Comparison of ENCODE assay signal across 24 cellular contexts in genomic region chr5:420632-421286, GRCh38. TPM values are rescaled to one million over a fixed set of nuclear protein-coding genes. Genes with fewer than 3 reads are reported as not detected.
DNase-seq lines count a peak whose midpoint lies in the region; ATAC-seq and TF ChIP-seq lines count a peak whose summit lies in the region.
"Had no signal": no experiment of that assay in that cellular context is flagged by ENCODE, and none has a peak within 500 bp of the region (broad histone marks: within the 10 kb centered on the region; RNA-seq: fewer than 3 reads in every experiment).

No MANE protein-coding gene starts in this region.

- no peak for TF ChIP-seq RAD21 in IMR-90 (IDR thresholded peaks at IDR 0.05; ENCODE audit: low read length)

- H3K4me1 ChIP-seq in IMR-90 (ENCODE audit: control insufficient read depth, insufficient read depth, low read length) (peaks cover 12% of the 10 kb centered on the region), endodermal cell (ENCODE audit: control insufficient read depth, insufficient read depth, low read length) (peaks cover 4% of the 10 kb centered on the region), sigmoid colon (peaks cover 0 to 4% (median 0%) of the 10 kb centered on the region in 4 donors)
- H3K4me1 ChIP-seq: HAP-1 had no signal

- no peak overlapping the region for H4K91ac ChIP-seq in IMR-90 (ENCODE audit: insufficient read depth, low read depth, low read length)

- dilution Hi-C loops in IMR-90 (cut with HindIII; ENCODE audit: low sequenced_read_pairs, unreplicated experiment) = no loop called here

- H2BK120ac ChIP-seq in IMR-90 (ENCODE audit: low read depth, low read length) = no peak overlapping the region

- H3K9ac ChIP-seq in IMR-90 (ENCODE audit: low read depth, low read length) (no peak overlapping the region), endodermal cell (ENCODE audit: extremely low read depth, low read length, poor library complexity, severe bottlenecking) (no peak overlapping the region)
- H3K9ac ChIP-seq: KMS-11 had no signal

- intact Hi-C loops in IMR-90 (cut with micrococcal nuclease) (no loop called here), sigmoid colon (cut with DNase I) (no loop called here)

- WGBS in IMR-90 (ENCODE audit: extremely low coverage in 2 of 2, insufficient read length in 1 of 2), 2 experiments = 98% methylated on average over 35 of the region's 52 CpGs; no CpG with 5 or more reads in 1 of the 2 experiments
- WGBS in endodermal cell (ENCODE audit: insufficient coverage in 1 of 2, insufficient read length in 1 of 2), 2 experiments = 93 to 96% methylated on average over 36 to 52 of the region's 52 CpGs
- WGBS in sigmoid colon, 2 donors = 91 to 93% methylated on average over 52 of the region's 52 CpGs

- H2AK9ac ChIP-seq in IMR-90 (replicated peaks; ENCODE audit: low read depth, low read length, poor library complexity) = no peak overlapping the region

- peaks cover 7 to 68% of the 10 kb centered on the region in 2 experiments for H3K79me1 ChIP-seq in IMR-90 (ENCODE audit: low read depth in 1 of 2, low read length in 2 of 2)

- no peak overlapping the region for H3K27ac Mint-ChIP-seq in endodermal cell
- no peak overlapping the region for H3K27ac Mint-ChIP-seq in activated CD4-positive, alpha-beta memory T cell treated with anti-CD3 and anti-CD28 coated beads, Interleukin-2, amount 10 ng/mL, durations not matched to agents 7 days and 5 days
- H3K27ac Mint-ChIP-seq: activated naive CD4-positive, alpha-beta T cell treated with anti-CD3 and anti-CD28 coated beads, Interleukin-2, amount 50 U/mL, for 24 hours; naive B cell; T-helper 2 cell treated with Interferon-gamma antibody and Interleukin-4, amounts not matched to agents 5 μg/mL and 100 μg/mL, for 36 hours had no signal

- H3K4me3 ChIP-seq in H7 (ENCODE audit: insufficient read depth, low read depth, low read length) (no peak overlapping the region), IMR-90 (ENCODE audit: insufficient read depth, low read depth, low read length) (no peak overlapping the region), endodermal cell (ENCODE audit: low read length) (no peak overlapping the region), sigmoid colon (no peak overlapping the region)
- H3K4me3 ChIP-seq: esophagus squamous epithelium, HAP-1, vagina had no signal

- DNase-seq in H7 (peak; percentile 64), IMR-90 (no peak), endodermal cell (peak; percentile 36), sigmoid colon (peak; percentile 61), AG08395 (ENCODE audit: low spot score) (no peak), SW480 (ENCODE audit: low spot score) (no peak)
- DNase-seq in activated CD4-positive, alpha-beta memory T cell treated with anti-CD3 and anti-CD28 coated beads, Interleukin-2, amount 10 ng/mL, durations not matched to agents 7 days and 5 days = no peak
- no peak for DNase-seq in activated naive CD4-positive, alpha-beta T cell (lab: John Stamatoyannopoulos, UW)
- DNase-seq: activated CD4-positive, alpha-beta T cell treated with anti-CD3 and anti-CD28 coated beads for 48 hours; C1 segment of cervical spinal cord; COR-L47; esophagus squamous epithelium; MM.1S; naive B cell; NCI-H1417; NCI-H2081 treated with DMSO at 0.1 percent for 48 hours; NCI-H345; NCI-H82; RPMI8226 had no signal

- BruUV-seq in IMR-90 (replicated peaks; lab: Mats Ljungman, UMichigan) = no TSS peak

- no peak overlapping the region for H2BK15ac ChIP-seq in IMR-90 (ENCODE audit: low read depth, low read length)

- H4K5ac ChIP-seq in IMR-90 (ENCODE audit: low read depth, low read length) = no peak overlapping the region

- H2BK20ac ChIP-seq in IMR-90 (ENCODE audit: low read depth, low read length) = no peak overlapping the region

- H3K14ac ChIP-seq in IMR-90 (replicated peaks; ENCODE audit: low read depth, low read length) = no peak overlapping the region

- H3K56ac ChIP-seq in IMR-90 (ENCODE audit: extremely low read depth, insufficient read depth, low read length) = no peak overlapping the region

- peak overlapping the region; percentile 73 for H2AK5ac ChIP-seq in IMR-90 (ENCODE audit: low read depth, low read length)

- TF ChIP-seq CTCF in IMR-90 (conservative IDR thresholded peaks at IDR 0.05; ENCODE audit: low read depth, low read length) (no peak), endodermal cell (conservative IDR thresholded peaks at IDR 0.05) (no peak), sigmoid colon (IDR thresholded peaks at IDR 0.05) (no peak)

- H3K36me3 ChIP-seq in H7 (replicated peaks; ENCODE audit: control insufficient read depth, insufficient read depth, low read length) = no peaks in the 10 kb centered on the region
- peaks cover 59% of the 10 kb centered on the region for H3K36me3 ChIP-seq in IMR-90 (ENCODE audit: control insufficient read depth, insufficient read depth, low read length)
- H3K36me3 ChIP-seq in endodermal cell (ENCODE audit: control insufficient read depth, insufficient read depth, low read length) = no peaks in the 10 kb centered on the region
- H3K36me3 ChIP-seq in sigmoid colon = no peaks in the 10 kb centered on the region
- H3K36me3 ChIP-seq: esophagus squamous epithelium, HAP-1, vagina had no signal

- H3K4me2 ChIP-seq in IMR-90 (ENCODE audit: low read depth, low read length) = no peak overlapping the region
- H3K4me2 ChIP-seq: KMS-11 had no signal

- no peaks in the 10 kb centered on the region; the same call in 1 of the 2 replicates for H4K20me1 ChIP-seq in IMR-90 (ENCODE audit: insufficient read depth, low read length)

- no peak for TF ChIP-seq EP300 in sigmoid colon (IDR thresholded peaks at IDR 0.05)

- POLR2A ChIA-PET in IMR-90 (lab: Charles Lee; ENCODE audit: unreplicated experiment) = no interaction called here
- POLR2A ChIA-PET in activated CD4-positive, alpha-beta memory T cell treated with anti-CD3 and anti-CD28 coated beads, Interleukin-2, amount 10 ng/mL, durations not matched to agents 7 days and 5 days (lab: Charles Lee) = interaction anchor here (1.4 kb wide), 1 partner anchor 48 kb away, joined by 4 read pairs; no protein-coding TSS in a partner anchor

- H3K27ac ChIP-seq in IMR-90 (ENCODE audit: insufficient read depth, low read length) (no peak overlapping the region), endodermal cell (ENCODE audit: low read depth, low read length) (no peak overlapping the region), sigmoid colon (no peak overlapping the region)
- H3K27ac ChIP-seq: esophagus squamous epithelium, KMS-11, vagina had no signal

- H3K9me3 ChIP-seq in IMR-90 (ENCODE audit: control insufficient read depth, insufficient read depth, low read length) (no peaks in the 10 kb centered on the region), endodermal cell (ENCODE audit: control insufficient read depth, low read length) (no peaks in the 10 kb centered on the region), sigmoid colon (no peaks in the 10 kb centered on the region)
- H3K9me3 ChIP-seq: esophagus squamous epithelium, HAP-1, vagina had no signal

- no peaks in the 10 kb centered on the region; the same call in 1 of the 2 replicates for H3K27me3 ChIP-seq in H7 (ENCODE audit: control insufficient read depth, insufficient read depth, low read length)
- no peaks in the 10 kb centered on the region for H3K27me3 ChIP-seq in IMR-90 (ENCODE audit: control insufficient read depth, insufficient read depth, low read length)
- H3K27me3 ChIP-seq in endodermal cell (ENCODE audit: control insufficient read depth, insufficient read depth, low read length, poor library complexity, severe bottlenecking) = no peaks in the 10 kb centered on the region
- H3K27me3 ChIP-seq in sigmoid colon = peaks cover 0 to 2% (median 0%) of the 10 kb centered on the region in 3 donors
- H3K27me3 ChIP-seq: esophagus squamous epithelium, vagina had no signal

- H3K9me3 Mint-ChIP-seq in endodermal cell = no peaks in the 10 kb centered on the region
- no peaks in the 10 kb centered on the region for H3K9me3 Mint-ChIP-seq in activated CD4-positive, alpha-beta memory T cell treated with anti-CD3 and anti-CD28 coated beads, Interleukin-2, amount 10 ng/mL, durations not matched to agents 7 days and 5 days
- H3K9me3 Mint-ChIP-seq: activated naive CD4-positive, alpha-beta T cell treated with anti-CD3 and anti-CD28 coated beads, Interleukin-2, amount 50 U/mL, for 24 hours; naive B cell; T-helper 2 cell treated with Interferon-gamma antibody and Interleukin-4, amounts not matched to agents 5 μg/mL and 100 μg/mL, for 36 hours had no signal

- H3K23ac ChIP-seq in IMR-90 (ENCODE audit: low read depth, low read length) = no peak overlapping the region

- no peak overlapping the region for H4K8ac ChIP-seq in IMR-90 (ENCODE audit: low read depth in 2 of 2, low read length in 2 of 2)

- peak overlapping the region; percentile 34; the same call in 1 of the 2 replicates for H3K4ac ChIP-seq in IMR-90 (ENCODE audit: low read depth, low read length)

- no peak for ATAC-seq in IMR-90 (ENCODE audit: low read depth)

- H3K9me1 ChIP-seq in IMR-90 (ENCODE audit: insufficient read depth, low read length) = peaks cover 7% of the 10 kb centered on the region

- no peak overlapping the region for H2AFZ ChIP-seq in IMR-90 (replicated peaks; ENCODE audit: low read length, poor library complexity)

- H3K4me3 Mint-ChIP-seq in endodermal cell = no peak overlapping the region
- H3K4me3 Mint-ChIP-seq in activated CD4-positive, alpha-beta memory T cell treated with anti-CD3 and anti-CD28 coated beads, Interleukin-2, amount 10 ng/mL, durations not matched to agents 7 days and 5 days = no peak overlapping the region
- H3K4me3 Mint-ChIP-seq: activated naive CD4-positive, alpha-beta T cell treated with anti-CD3 and anti-CD28 coated beads, Interleukin-2, amount 50 U/mL, for 24 hours; naive B cell; T-helper 2 cell treated with Interferon-gamma antibody and Interleukin-4, amounts not matched to agents 5 μg/mL and 100 μg/mL, for 36 hours had no signal

- peaks cover 2% of the 10 kb centered on the region for H3K4me1 Mint-ChIP-seq in endodermal cell
- H3K4me1 Mint-ChIP-seq in activated CD4-positive, alpha-beta memory T cell treated with anti-CD3 and anti-CD28 coated beads, Interleukin-2, amount 10 ng/mL, durations not matched to agents 7 days and 5 days = peaks cover 22% of the 10 kb centered on the region
- H3K4me1 Mint-ChIP-seq: activated naive CD4-positive, alpha-beta T cell treated with anti-CD3 and anti-CD28 coated beads, Interleukin-2, amount 50 U/mL, for 24 hours had no signal

- TF ChIP-seq POLR2A in IMR-90 (IDR thresholded peaks at IDR 0.05; ENCODE audit: low read depth, low read length) (no peak), sigmoid colon (IDR thresholded peaks at IDR 0.05) (no peak)

- in situ Hi-C loops in IMR-90 (cut with MboI; ENCODE audit: low sequenced_read_pairs) = no loop called here

- CTCF ChIA-PET in IMR-90 (lab: Yijun Ruan, JAX) = no interaction called here
- CTCF ChIA-PET in activated CD4-positive, alpha-beta memory T cell treated with anti-CD3 and anti-CD28 coated beads, Interleukin-2, amount 10 ng/mL, durations not matched to agents 7 days and 5 days (lab: Charles Lee) = interaction anchor here (1.1 kb wide), 1 partner anchor 104 kb away, joined by 4 read pairs; no protein-coding TSS in a partner anchor

- H3K27me3 Mint-ChIP-seq in endodermal cell (ENCODE audit: insufficient read depth) = no peaks in the 10 kb centered on the region
- H3K27me3 Mint-ChIP-seq in activated CD4-positive, alpha-beta memory T cell treated with anti-CD3 and anti-CD28 coated beads, Interleukin-2, amount 10 ng/mL, durations not matched to agents 7 days and 5 days = no peaks in the 10 kb centered on the region
- H3K27me3 Mint-ChIP-seq: activated naive CD4-positive, alpha-beta T cell treated with anti-CD3 and anti-CD28 coated beads, Interleukin-2, amount 50 U/mL, for 24 hours had no signal

- H3K18ac ChIP-seq in IMR-90 (ENCODE audit: low read depth, low read length) = no peak overlapping the region

- no peaks in the 10 kb centered on the region for H3K36me3 Mint-ChIP-seq in endodermal cell (ENCODE audit: low read depth)
- H3K36me3 Mint-ChIP-seq in activated CD4-positive, alpha-beta memory T cell treated with anti-CD3 and anti-CD28 coated beads, Interleukin-2, amount 10 ng/mL, durations not matched to agents 7 days and 5 days (ENCODE audit: low read depth) = peaks cover 11% of the 10 kb centered on the region
- H3K36me3 Mint-ChIP-seq: activated naive CD4-positive, alpha-beta T cell treated with anti-CD3 and anti-CD28 coated beads, Interleukin-2, amount 50 U/mL, for 24 hours; naive B cell had no signal

- no peak overlapping the region for H2BK5ac ChIP-seq in IMR-90 (ENCODE audit: low read depth, low read length, poor library complexity, severe bottlenecking)

RNA-seq across cellular contexts. Expression of gene EXOC3, which starts 22.2 kb away (rescaled TPM):
- total RNA-seq in H7 (2014; rRNA removed; shearing (Covaris generic)) = 20.5 and 24.1 TPM in 2 replicates
- total RNA-seq in IMR-90 (2012; rRNA removed) = 47.5 and 50.8 TPM in 2 replicates
- 34.0 and 35.1 TPM in 2 replicates for polyA plus RNA-seq in IMR-90 (2012; rRNA removed)
- 15.1 and 18.7 TPM in 2 replicates for polyA plus RNA-seq in IMR-90 (2012; cell fraction: cytosol; rRNA removed)
- 108 and 144 TPM in 2 replicates for polyA plus RNA-seq in IMR-90 (2012; cell fraction: nucleus; rRNA removed; ENCODE audit: low replicate concordance)
- total RNA-seq in endodermal cell = 10 to 100 TPM; 38.6 to 53.7 TPM
- polyA plus RNA-seq in endodermal cell (2013, experiment 1 of 2) = 41.4 TPM
- 38.3 TPM for polyA plus RNA-seq in endodermal cell (2013, experiment 2 of 2)
- 10 to 100 TPM; 45.7 to 68.7 (median 48.5) TPM for total RNA-seq in sigmoid colon
- polyA plus RNA-seq in sigmoid colon = 10 to 100 TPM; 18.6 to 60.9 (median 36.1) TPM
- total RNA-seq in activated CD4-positive, alpha-beta memory T cell treated with anti-CD3 and anti-CD28 coated beads, Interleukin-2, amount 10 ng/mL, durations not matched to agents 7 days and 5 days = 10 to 100 TPM; 67.7 to 68.8 TPM

Comparison
In these comparisons a context has a peak if more than half of its experiments do, and no peak if none do; other contexts are left out.
1. DNase-seq: peak in H7 (single experiment), endodermal cell (single experiment) and sigmoid colon (single experiment); none in IMR-90 (single experiment), AG08395 (single experiment), activated CD4-positive, alpha-beta memory T cell treated with anti-CD3 and anti-CD28 coated beads, Interleukin-2, amount 10 ng/mL, durations not matched to agents 7 days and 5 days (single experiment), SW480 (single experiment) and activated naive CD4-positive, alpha-beta T cell (0 of 4).